Comparison of ENCODE assay signal across 22 cellular contexts in genomic region chr6:50713977-50714486, GRCh38. TPM values are rescaled to one million over a fixed set of nuclear protein-coding genes. Genes with fewer than 3 reads are reported as not detected.
DNase-seq lines count a peak whose midpoint lies in the region; FAIRE-seq and TF ChIP-seq lines count a peak whose summit lies in the region.
"Had no signal": no experiment of that assay in that cellular context is flagged by ENCODE, and none has a peak within 500 bp of the region (broad histone marks: within the 10 kb centered on the region; RNA-seq: fewer than 3 reads in every experiment).

No MANE protein-coding gene starts in this region.

- no peaks in the 10 kb centered on the region for H3K4me1 Mint-ChIP-seq in HFFc6 (ENCODE audit: low read depth)

- TF ChIP-seq CTCF in BE2C (IDR thresholded peaks at IDR 0.05; ENCODE audit: low read depth, low read length), result no peak
- TF ChIP-seq CTCF in kidney (IDR thresholded peaks at IDR 0.05; ENCODE audit: borderline replicate concordance, extremely low read depth, insufficient read depth), result no peak
- no peak for TF ChIP-seq CTCF in HFFc6 (IDR thresholded peaks at IDR 0.05)

- H3K9ac ChIP-seq in SK-N-MC (ENCODE audit: insufficient read length), result no peak overlapping the region
- H3K9ac ChIP-seq in iPS-15b (ENCODE audit: low read depth, low read length), result no peak overlapping the region
- H3K9ac ChIP-seq in kidney (ENCODE audit: low read length in 2 of 2), result no peak overlapping the region

- intact Hi-C loops in kidney (cut with DNase I), result no loop called here

- no peak overlapping the region for H3K27ac Mint-ChIP-seq in HFFc6

- peaks cover 9% of the 10 kb centered on the region; the same call in 1 of the 2 replicates for H3K27me3 Mint-ChIP-seq in HFFc6 (ENCODE audit: insufficient read depth)

- no peaks in the 10 kb centered on the region for H3K9me3 ChIP-seq in BE2C
- no peaks in the 10 kb centered on the region for H3K9me3 ChIP-seq in SK-N-MC (ENCODE audit: low read depth, low read length)
- no peaks in the 10 kb centered on the region for H3K9me3 ChIP-seq in iPS-15b (ENCODE audit: control insufficient read depth, insufficient read depth, low read length)
- H3K9me3 ChIP-seq in kidney (ENCODE audit: control insufficient read depth in 1 of 2, low read length in 2 of 2), result no peaks in the 10 kb centered on the region
- H3K9me3 ChIP-seq: SJSA1 had no signal

- H3K4me3 Mint-ChIP-seq in HFFc6, result no peak overlapping the region

- peaks cover 31% of the 10 kb centered on the region for H3K9me3 Mint-ChIP-seq in HFFc6

- H3K4me3 ChIP-seq in BE2C (ENCODE audit: low read depth, low read length) (peak overlapping the region; percentile 49), SK-N-MC (peak overlapping the region; percentile 64; the same call in 1 of the 2 replicates), iPS-15b (ENCODE audit: low read depth, low read length) (peak overlapping the region; percentile 59), kidney (ENCODE audit: low read length in 2 of 2) (no peak overlapping the region)
- H3K4me3 ChIP-seq: K562, SJSA1 had no signal

- DNase-seq in NCI-H82 (lab: John Stamatoyannopoulos, UW), result peak; percentile 45
- DNase-seq in NCI-H82 treated with DMSO at 0.1 percent for 48 hours (lab: John Stamatoyannopoulos, UW; ENCODE audit: unreplicated experiment), result no peak
- DNase-seq in BE2C, result no peak
- no peak for DNase-seq in SK-N-MC (ENCODE audit: low read depth, low spot score)
- no peak for DNase-seq in kidney
- no peak for DNase-seq in HFFc6
- no peak for DNase-seq in NCI-H1092 treated with DMSO at 0.1 percent for 48 hours (lab: John Stamatoyannopoulos, UW)
- DNase-seq: 8988T, COR-L47, DMS 273 treated with DMSO at 0.1 percent for 48 hours, GOT3, NCI-H1105 treated with DMSO at 0.1 percent for 48 hours, NCI-H1694, NCI-H2107, NCI-H226, NCI-H524 had no signal

- peaks cover 41% of the 10 kb centered on the region for H3K27me3 ChIP-seq in BE2C
- peaks cover 100% of the 10 kb centered on the region for H3K27me3 ChIP-seq in iPS-15b (ENCODE audit: control insufficient read depth, insufficient read depth, low read length)

- H3K36me3 Mint-ChIP-seq in HFFc6 (ENCODE audit: low read depth), result peaks cover 10% of the 10 kb centered on the region; the same call in 1 of the 2 replicates

- H3K36me3 ChIP-seq in BE2C (no peaks in the 10 kb centered on the region), SK-N-MC (ENCODE audit: insufficient read depth, low read length) (no peaks in the 10 kb centered on the region), iPS-15b (ENCODE audit: control insufficient read depth, insufficient read depth, low read length) (no peaks in the 10 kb centered on the region), kidney (ENCODE audit: control insufficient read depth in 1 of 2, insufficient read depth in 2 of 2, low read length in 2 of 2) (no peaks in the 10 kb centered on the region)
- H3K36me3 ChIP-seq: SJSA1 had no signal

- H3K27ac ChIP-seq in SK-N-MC, result no peak overlapping the region
- no peak overlapping the region for H3K27ac ChIP-seq in kidney (ENCODE audit: low read depth in 2 of 2, low read length in 2 of 2)
- H3K27ac ChIP-seq: SJSA1 had no signal

- H3K4me1 ChIP-seq in BE2C, result no peaks in the 10 kb centered on the region
- peaks cover 12% of the 10 kb centered on the region for H3K4me1 ChIP-seq in iPS-15b (ENCODE audit: control insufficient read depth, insufficient read depth, low read length)
- no peaks in the 10 kb centered on the region for H3K4me1 ChIP-seq in kidney (ENCODE audit: control insufficient read depth in 1 of 2, insufficient read depth in 1 of 2, low read depth in 1 of 2, low read length in 2 of 2)
- H3K4me1 ChIP-seq: SJSA1 had no signal

- FAIRE-seq in kidney (lab: Jason Lieb, UNC), result no peak
- FAIRE-seq: GM12891, K562 had no signal

RNA-seq across cellular contexts. Expression of gene TFAP2D, which starts 0.7 kb away (rescaled TPM):
- polyA plus RNA-seq in BE2C (2012; ENCODE audit: insufficient read depth, insufficient read length, low read depth), result 0.34 TPM
- not detected for total RNA-seq in kidney
- not detected for polyA plus RNA-seq in kidney (ENCODE audit: insufficient read depth, low read depth, low replicate concordance)
- not detected for total RNA-seq in HFFc6 (2021; fragmentation: NEBNext Ultra II Directional; extraction: Animal tissue kit (Norgen Biotek cat#: 25700))
- total RNA-seq: Daoy, K562, SJSA1 had no signal
- polyA plus RNA-seq: AG04450, K562 had no signal

Comparison
In these comparisons a context has a peak if more than half of its experiments do, and no peak if none do; other contexts are left out.
1. H3K4me3 ChIP-seq: peak in BE2C (single experiment), SK-N-MC (single experiment) and iPS-15b (single experiment); none in kidney (0 of 2).